ENCODE assay signal across 16 cellular contexts in genomic region chr4:106681381-106681921, GRCh38.
DNase-seq lines count a peak whose midpoint lies in the region; ATAC-seq, FAIRE-seq and TF ChIP-seq lines count a peak whose summit lies in the region.
"Had no signal": no experiment of that assay in that cellular context is flagged by ENCODE, and none has a peak within 500 bp of the region (broad histone marks: within the 10 kb centered on the region; RNA-seq: fewer than 3 reads in every experiment).

No MANE protein-coding gene starts in this region.

- H2BK20ac ChIP-seq in H9 (ENCODE audit: low read depth, low read length, poor library complexity, severe bottlenecking), result no peak overlapping the region

- ATAC-seq in Right ventricle myocardium inferior, result no peak

- no peak overlapping the region for H4K8ac ChIP-seq in H9 (replicated peaks; ENCODE audit: insufficient read length, low read depth, low read length)

- H4K91ac ChIP-seq in H9 (ENCODE audit: insufficient read length, low read depth, low read length), result no peak overlapping the region

- FAIRE-seq in kidney (lab: Jason Lieb, UNC), result no peak
- FAIRE-seq: GM12892 had no signal

- H3K27me3 ChIP-seq in right atrium auricular region (no peaks in the 10 kb centered on the region), H9 (ENCODE audit: insufficient read depth, low read length) (no peaks in the 10 kb centered on the region), sigmoid colon (no peaks in the 10 kb centered on the region)
- H3K27me3 ChIP-seq: BLaER1 had no signal

- H2BK5ac ChIP-seq in H9 (ENCODE audit: insufficient read length, low read length), result no peak overlapping the region

- H3K4me3 ChIP-seq in right atrium auricular region, result no peak overlapping the region
- H3K4me3 ChIP-seq in kidney (ENCODE audit: low read length in 2 of 2), result no peak overlapping the region
- no peak overlapping the region for H3K4me3 ChIP-seq in sigmoid colon
- H3K4me3 ChIP-seq: BLaER1, HAP-1 had no signal

- no peak for TF ChIP-seq EP300 in sigmoid colon (IDR thresholded peaks at IDR 0.05)

- no peak overlapping the region for H3K18ac ChIP-seq in H9 (ENCODE audit: insufficient read length, low read depth, low read length)

- H3K23me2 ChIP-seq in H9 (ENCODE audit: insufficient read length, low read depth, low read length, poor library complexity, severe bottlenecking), result no peaks in the 10 kb centered on the region

- no peak overlapping the region for H2BK12ac ChIP-seq in H9 (ENCODE audit: insufficient read length, low read depth, low read length)

- DNase-seq in Right ventricle myocardium inferior (ENCODE audit: missing footprints) (peak; percentile 34), right atrium auricular region (ENCODE audit: low spot score) (no peak), H9 (peak; percentile 20), kidney (peak; percentile 62), sigmoid colon (peak; percentile 53), HT-29 (ENCODE audit: low spot score) (no peak)
- DNase-seq in activated CD4-positive, alpha-beta T cell treated with anti-CD3 and anti-CD28 coated beads, Interleukin-2, amount 50 U/mL, for 1 hour, result no peak
- DNase-seq: 8988T; AML-193; Caco-2; CD8-positive, alpha-beta memory T cell; GDM1; GOT3 had no signal

- no peak for TF ChIP-seq POLR2A in sigmoid colon (IDR thresholded peaks at IDR 0.05)

- intact Hi-C loops in Right ventricle myocardium inferior (cut with DNase I), result no loop called here
- intact Hi-C loops in kidney (cut with DNase I), result no loop called here
- intact Hi-C loops in sigmoid colon (cut with DNase I), result no loop called here

- no peak overlapping the region for H3K4ac ChIP-seq in H9 (ENCODE audit: low read depth, low read length)

- no peak overlapping the region for H3K27ac ChIP-seq in right atrium auricular region
- H3K27ac ChIP-seq in H9 (ENCODE audit: insufficient read length, low read depth, low read length), result no peak overlapping the region
- H3K27ac ChIP-seq in kidney (ENCODE audit: low read depth in 2 of 2, low read length in 2 of 2), result no peak overlapping the region
- H3K27ac ChIP-seq in sigmoid colon, result no peak overlapping the region
- H3K27ac ChIP-seq: BLaER1 had no signal

- H3K9me3 ChIP-seq in right atrium auricular region, result no peaks in the 10 kb centered on the region
- no peaks in the 10 kb centered on the region for H3K9me3 ChIP-seq in H9 (ENCODE audit: control insufficient read depth, low read depth, low read length)
- H3K9me3 ChIP-seq in kidney (ENCODE audit: control insufficient read depth in 1 of 2, low read length in 2 of 2), result no peaks in the 10 kb centered on the region
- H3K9me3 ChIP-seq in sigmoid colon, result no peaks in the 10 kb centered on the region
- H3K9me3 ChIP-seq: Caco-2, HAP-1 had no signal

- no peaks in the 10 kb centered on the region for H3K36me3 ChIP-seq in right atrium auricular region
- no peaks in the 10 kb centered on the region for H3K36me3 ChIP-seq in kidney (ENCODE audit: control insufficient read depth in 1 of 2, insufficient read depth in 2 of 2, low read length in 2 of 2)
- no peaks in the 10 kb centered on the region for H3K36me3 ChIP-seq in sigmoid colon
- H3K36me3 ChIP-seq: BLaER1, HAP-1 had no signal

- H3K14ac ChIP-seq in H9 (ENCODE audit: insufficient read depth, low read length), result no peak overlapping the region

- H3K79me2 ChIP-seq in H9 (ENCODE audit: insufficient read depth, low read length), result no peaks in the 10 kb centered on the region

- no peaks in the 10 kb centered on the region for H3K27me3 Mint-ChIP-seq in H9 (ENCODE audit: low read depth)
- H3K27me3 Mint-ChIP-seq: CD8-positive, alpha-beta memory T cell had no signal

- no CpG with 5 or more reads among the region's 24 CpGs for WGBS in H9 (ENCODE audit: extremely low coverage, insufficient read length, low lambda C conversion rate)
- WGBS in sigmoid colon, 2 donors, result 86 to 87% methylated on average over 24 of the region's 24 CpGs

- no peaks in the 10 kb centered on the region for H3K4me1 ChIP-seq in right atrium auricular region
- H3K4me1 ChIP-seq in H9 (ENCODE audit: insufficient read depth, low read length), result no peaks in the 10 kb centered on the region
- H3K4me1 ChIP-seq in kidney (ENCODE audit: control insufficient read depth in 1 of 2, insufficient read depth in 1 of 2, low read depth in 1 of 2, low read length in 2 of 2), result no peaks in the 10 kb centered on the region
- H3K4me1 ChIP-seq in sigmoid colon, result no peaks in the 10 kb centered on the region
- H3K4me1 ChIP-seq: BLaER1, Caco-2, HAP-1 had no signal

- no peak overlapping the region for H2BK120ac ChIP-seq in H9 (ENCODE audit: low read depth, low read length, poor library complexity, severe bottlenecking)

- H3K27ac Mint-ChIP-seq in H9, result no peak overlapping the region
- H3K27ac Mint-ChIP-seq: CD8-positive, alpha-beta memory T cell had no signal

- H3K36me3 Mint-ChIP-seq in H9 (ENCODE audit: insufficient read depth in 1 of 3, low read depth in 3 of 3), result peaks cover 0 to 8% (median under 1%) of the 10 kb centered on the region in 3 experiments; a peak in 2 of 7 replicates
- H3K36me3 Mint-ChIP-seq: CD8-positive, alpha-beta memory T cell had no signal

- H4K20me1 ChIP-seq in H9 (ENCODE audit: control insufficient read depth, insufficient read depth, insufficient read length), result no peaks in the 10 kb centered on the region
- H4K20me1 ChIP-seq: BLaER1 had no signal

- no peaks in the 10 kb centered on the region for H3K79me1 ChIP-seq in H9 (ENCODE audit: insufficient read depth, low read depth, low read length, poor library complexity, severe bottlenecking)

- H4K5ac ChIP-seq in H9 (ENCODE audit: insufficient read length, low read depth, low read length), result no peak overlapping the region

- H3K9me3 Mint-ChIP-seq in H9, result peaks cover 4 to 6% of the 10 kb centered on the region in 2 experiments; a peak in 3 of 5 replicates

- H3K4me1 Mint-ChIP-seq in H9, result peaks cover 2% of the 10 kb centered on the region in 2 experiments
- H3K4me1 Mint-ChIP-seq: CD8-positive, alpha-beta memory T cell had no signal

- TF ChIP-seq CTCF in right atrium auricular region (IDR thresholded peaks at IDR 0.05) (no peak), H9 (conservative IDR thresholded peaks at IDR 0.05) (no peak), kidney (IDR thresholded peaks at IDR 0.05; ENCODE audit: borderline replicate concordance, extremely low read depth, insufficient read depth) (no peak), sigmoid colon (IDR thresholded peaks at IDR 0.05) (no peak)

- no peak overlapping the region for H3K23ac ChIP-seq in H9 (ENCODE audit: insufficient read length, low read depth, low read length)

- no peak overlapping the region for H2BK15ac ChIP-seq in H9 (ENCODE audit: low read depth, low read length)

- no peak overlapping the region for H3K4me3 Mint-ChIP-seq in H9
- H3K4me3 Mint-ChIP-seq: CD8-positive, alpha-beta memory T cell had no signal

- H3T11ph ChIP-seq in H9 (ENCODE audit: low read length), result no peak overlapping the region

- no peak overlapping the region for H2AFZ ChIP-seq in H9 (ENCODE audit: low read length)

- H3K56ac ChIP-seq in H9 (ENCODE audit: insufficient read length, low read depth, low read length), result no peak overlapping the region

- H3K4me2 ChIP-seq in H9 (ENCODE audit: insufficient read depth, insufficient read length, low read length), result no peak overlapping the region
- H3K4me2 ChIP-seq: BLaER1 had no signal

- H3K9ac ChIP-seq in H9 (ENCODE audit: extremely low read depth, insufficient read length, low read length), result no peak overlapping the region
- no peak overlapping the region for H3K9ac ChIP-seq in kidney (ENCODE audit: low read length in 2 of 2)
- H3K9ac ChIP-seq: BLaER1 had no signal

- H2AK5ac ChIP-seq in H9 (ENCODE audit: insufficient read length, low read length), result no peak overlapping the region

Comparison
In these comparisons a context has a peak if more than half of its experiments do, and no peak if none do; other contexts are left out.
1. DNase-seq: peak in Right ventricle myocardium inferior (single experiment), H9 (single experiment), kidney (single experiment) and sigmoid colon (single experiment); none in right atrium auricular region (single experiment), activated CD4-positive, alpha-beta T cell treated with anti-CD3 and anti-CD28 coated beads, Interleukin-2, amount 50 U/mL, for 1 hour (single experiment) and HT-29 (single experiment).